ENCODE assay signal across 10 cellular contexts in genomic region chr15:85831415-85832113, GRCh38. TPM values are rescaled to one million over a fixed set of nuclear protein-coding genes. Genes with fewer than 3 reads are reported as not detected.
DNase-seq lines count a peak whose midpoint lies in the region; ATAC-seq, FAIRE-seq and TF ChIP-seq lines count a peak whose summit lies in the region.
"Had no signal": no experiment of that assay in that cellular context is flagged by ENCODE, and none has a peak within 500 bp of the region (broad histone marks: within the 10 kb centered on the region; RNA-seq: fewer than 3 reads in every experiment).

No MANE protein-coding gene starts in this region.

- no peaks in the 10 kb centered on the region for H3K9me3 Mint-ChIP-seq in brain
- H3K9me3 Mint-ChIP-seq: central memory CD8-positive, alpha-beta T cell had no signal

- no peaks in the 10 kb centered on the region for H3K4me1 ChIP-seq in spleen

- POLR2A ChIA-PET in AG04450 (lab: Yijun Ruan, JAX): no interaction called here

- H3K4me3 Mint-ChIP-seq in brain: no peak overlapping the region
- H3K4me3 Mint-ChIP-seq: central memory CD8-positive, alpha-beta T cell had no signal

- intact Hi-C loops in spleen (cut with DNase I; ENCODE audit: low total_unique reads): loop anchor here (10.0 kb wide), 1 partner anchor 347 kb away; no protein-coding TSS in a partner anchor

- H3K9me3 ChIP-seq in AG04450 (ENCODE audit: control insufficient read depth, insufficient read depth, low read length) (no peaks in the 10 kb centered on the region), spleen (no peaks in the 10 kb centered on the region)

- peaks cover 35% of the 10 kb centered on the region for H3K4me1 Mint-ChIP-seq in brain
- H3K4me1 Mint-ChIP-seq: central memory CD8-positive, alpha-beta T cell had no signal

- H3K27me3 ChIP-seq in AG04450 (ENCODE audit: control insufficient read depth, insufficient read depth, low read length) (peaks cover 6% of the 10 kb centered on the region), spleen (replicated peaks in 1 of 7) (peaks cover 0 to 6% (median 0%) of the 10 kb centered on the region in 7 donors)

- CTCF ChIA-PET in AG04450 (lab: Charles Lee): interaction anchor here (0.5 to 5.2 kb wide), 29 partner anchors 9 to 535 kb away, joined by 3 to 73 read pairs (median 5); no protein-coding TSS in a partner anchor

- ATAC-seq in HG02884 (IDR thresholded peaks at IDR 0.05; ENCODE audit: unreplicated experiment): no peak

- H3K27ac ChIP-seq in AG04450 (ENCODE audit: low read depth, low read length) (no peak overlapping the region), spleen (no peak overlapping the region)

- H3K27me3 Mint-ChIP-seq in brain: peaks cover 3% of the 10 kb centered on the region
- H3K27me3 Mint-ChIP-seq: central memory CD8-positive, alpha-beta T cell had no signal

- TF ChIP-seq CTCF in AG04450 (IDR thresholded peaks at IDR 0.05; ENCODE audit: low read depth, low read length) (peak; percentile 83), brain (conservative IDR thresholded peaks at IDR 0.05) (peak; percentile 73 to 80), spleen (IDR thresholded peaks at IDR 0.05 in 8 of 11, conservative IDR thresholded peaks at IDR 0.05 in 3 of 11) (peak in 7 of 11 experiments; percentile 21 to 53 (median 35))

- FAIRE-seq in H54 (lab: Jason Lieb, UNC): no peak
- FAIRE-seq: GM18507 had no signal

- WGBS in spleen, 5 donors: 67 to 75% (median 73%) methylated on average over 15 of the region's 15 CpGs

- H3K4me3 ChIP-seq in AG04450 (ENCODE audit: low read depth, low read length) (no peak overlapping the region), spleen (no peak overlapping the region)

- no peaks in the 10 kb centered on the region for H3K36me3 Mint-ChIP-seq in brain

- TF ChIP-seq POLR2A in H54 (IDR thresholded peaks at IDR 0.05; ENCODE audit: low read depth, low read length): no peak
- TF ChIP-seq POLR2A in spleen (IDR thresholded peaks at IDR 0.05): no peak

- H3K36me3 ChIP-seq in spleen: no peaks in the 10 kb centered on the region

- peak overlapping the region; percentile 3 to 87 (median 65) for H3K27ac Mint-ChIP-seq in brain

- no peak for DNase-seq in AG04450 (ENCODE audit: low read depth, low spot score)
- peak; percentile 23 for DNase-seq in H54 (ENCODE audit: insufficient read length, low spot score)
- peak; percentile 31 for DNase-seq in OCI-M1 (lab: John Stamatoyannopoulos, UW)
- DNase-seq in iPS-NIHi11 (ENCODE audit: low spot score): peak; percentile 62
- no peak for DNase-seq in spleen
- no peak for DNase-seq in NCI-H2029 treated with DMSO at 0.1 percent for 48 hours (lab: John Stamatoyannopoulos, UW)

RNA-seq across cellular contexts. Expression of gene KLHL25, which starts 36.8 kb away (rescaled TPM):
- polyA plus RNA-seq in AG04450 (2011; rRNA removed) (2.9 and 3.5 TPM in 2 replicates), brain (ENCODE audit: insufficient read depth, low read depth, low replicate concordance) (14.7 TPM), spleen (1 to 10 TPM in 2 of 3 donors, under 1 TPM in 1; 1.00 to 2.4 (median 1.7) TPM)
- 3.3 and 3.8 TPM in 2 replicates for polyA minus RNA-seq in AG04450 (2011; rRNA and poly(A)+ RNA removed)
- 1 to 10 TPM; 2.7 to 4.6 (median 4.0) TPM for total RNA-seq in spleen

Comparison
In these comparisons a context has a peak if more than half of its experiments do, and no peak if none do; other contexts are left out.
1. DNase-seq: peak in H54 (single experiment), OCI-M1 (single experiment) and iPS-NIHi11 (single experiment); none in AG04450 (single experiment), spleen (single experiment) and NCI-H2029 treated with DMSO at 0.1 percent for 48 hours (single experiment).
2. Peak in every context shown above with its lines, with median percentiles within 50 percentile points of each other: CTCF ChIP-seq.